ENCODE assay signal across 8 cellular contexts in the genomic region with DNA sequence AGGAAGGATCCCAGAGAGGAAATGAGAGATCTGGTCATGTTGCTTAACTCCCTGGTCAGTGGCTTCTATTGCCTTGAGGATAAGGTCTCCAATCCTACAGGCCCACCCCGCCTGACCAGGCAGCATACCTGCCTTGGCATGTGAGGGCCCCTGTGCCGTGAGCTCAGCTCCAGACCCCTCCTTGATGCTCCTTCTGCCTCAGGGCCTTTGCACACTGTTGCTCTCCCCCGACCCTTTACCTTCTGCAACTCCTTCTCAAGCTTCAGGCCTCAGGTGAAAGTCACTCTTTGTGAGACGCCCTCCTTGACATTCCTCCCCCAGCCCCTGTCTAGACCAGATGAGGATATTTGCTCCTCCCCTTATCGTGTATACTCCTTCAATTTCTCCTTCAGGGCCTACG.
"Had no signal": no experiment of that assay in that cellular context is flagged by ENCODE, and none has a peak within 500 bp of the region (broad histone marks: within the 10 kb centered on the region; RNA-seq: fewer than 3 reads in every experiment).

No MANE protein-coding gene starts in this region.

- DNase-seq: GM23248, GOT3, H7, IMR-90, KG1 had no signal

- H2AFZ ChIP-seq: GM23248 had no signal

- H3K9me3 ChIP-seq: HAP-1 had no signal

- ATAC-seq: HCT116, K562 had no signal

- H3K4me3 ChIP-seq: GM23248, HAP-1, K562 had no signal

- H3K4me1 ChIP-seq: HAP-1 had no signal

- H3K9ac ChIP-seq: GM23248 had no signal

- H3K27ac ChIP-seq: GM23248 had no signal

- H3K36me3 ChIP-seq: HAP-1 had no signal
